In the genomic region with DNA sequence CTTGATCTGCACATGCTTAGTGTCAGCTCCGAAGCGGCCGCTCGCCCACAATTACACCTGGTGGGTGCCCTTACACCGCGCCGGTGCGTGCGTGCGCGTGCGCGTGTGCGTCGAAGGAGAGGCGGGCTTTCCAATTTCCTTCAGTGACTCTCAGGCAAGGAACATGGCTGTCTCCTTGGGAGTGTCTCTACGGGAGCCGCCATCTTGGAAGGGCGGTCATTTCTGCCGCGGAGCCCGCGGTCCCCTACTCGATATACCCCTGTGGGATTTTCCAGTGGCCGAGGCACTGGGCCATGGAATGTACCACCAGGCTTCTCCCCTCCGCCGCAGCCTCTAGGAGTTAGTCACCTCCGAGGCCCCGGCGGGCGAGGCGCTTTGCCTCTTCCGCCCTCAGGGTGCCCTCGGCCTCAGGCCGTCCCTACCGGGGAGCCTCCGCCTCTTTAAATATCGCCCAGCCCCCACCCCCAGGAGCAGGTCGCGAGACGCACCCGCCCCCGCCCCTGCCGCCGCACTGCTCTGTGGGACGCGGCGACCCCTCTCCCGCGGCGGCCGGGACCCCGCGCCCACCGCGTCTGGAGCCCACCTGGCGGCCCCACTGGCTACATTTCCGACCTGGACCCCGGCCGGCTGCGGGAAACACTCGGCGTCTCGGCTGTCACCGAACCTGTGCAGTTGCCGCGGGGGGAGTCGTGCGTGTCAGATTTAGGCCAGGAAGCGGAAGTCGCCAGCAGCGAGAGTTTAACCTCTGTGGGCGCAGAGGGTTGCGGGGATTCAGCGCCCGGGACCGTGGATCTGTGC, we compare ENCODE assay signal across 8 cellular contexts. TPM values are rescaled to one million over a fixed set of nuclear protein-coding genes. Genes with fewer than 3 reads are reported as not detected.
DNase-seq lines count a peak whose midpoint lies in the region; ATAC-seq and TF ChIP-seq lines count a peak whose summit lies in the region.

Gene ZNF41 (minus strand): TSS at position 711 of the 798 bp plus-strand sequence. CDS start 15,741 bp downstream, outside the sequence.

- WGBS in esophagus muscularis mucosa, result 39% methylated on average over 27 of the region's 77 CpGs

- TF ChIP-seq CTCF in PC-9 (conservative IDR thresholded peaks at IDR 0.05) (no peak), esophagus muscularis mucosa (IDR thresholded peaks at IDR 0.05) (no peak)

- peaks cover 10% of the 10 kb centered on the region; the same call in 1 of the 2 replicates for H3K79me2 ChIP-seq in PC-9 (ENCODE audit: low read depth)

- peaks cover 35% of the 10 kb centered on the region for H3K4me1 Mint-ChIP-seq in activated T-cell treated with anti-CD3 and anti-CD28 coated beads, Interleukin-2, amount 50 U/mL, for 4 hours (ENCODE audit: low read depth)

- CTCF ChIA-PET in PC-9 (lab: Charles Lee), result no interaction called here

- no peaks in the 10 kb centered on the region for H3K27me3 Mint-ChIP-seq in activated T-cell treated with anti-CD3 and anti-CD28 coated beads, Interleukin-2, amount 50 U/mL, for 4 hours (ENCODE audit: low read depth)

- peak; percentile 25 for TF ChIP-seq POLR2A in esophagus muscularis mucosa (IDR thresholded peaks at IDR 0.05; ENCODE audit: low read depth)

- H3K36me3 Mint-ChIP-seq in activated T-cell treated with anti-CD3 and anti-CD28 coated beads, Interleukin-2, amount 50 U/mL, for 4 hours (ENCODE audit: insufficient read depth), result no peaks in the 10 kb centered on the region

- ATAC-seq in GM21737 (IDR thresholded peaks at IDR 0.05; ENCODE audit: unreplicated experiment), result peak; percentile 91
- ATAC-seq in activated T-cell treated with anti-CD3 and anti-CD28 coated beads, Interleukin-2, amount 50 U/mL, for 4 hours, result peak; percentile 84 to 88

- H3K9me2 ChIP-seq in PC-9 (ENCODE audit: insufficient read depth), result no peaks in the 10 kb centered on the region

- H3K9me3 ChIP-seq in PC-9 (ENCODE audit: insufficient read depth, low read depth), result no peaks in the 10 kb centered on the region
- peaks cover 0 to 8% (median 0%) of the 10 kb centered on the region in 4 donors for H3K9me3 ChIP-seq in esophagus muscularis mucosa

- no peak for TF ChIP-seq EP300 in esophagus muscularis mucosa (IDR thresholded peaks at IDR 0.05)

- no peaks in the 10 kb centered on the region for H3K36me3 ChIP-seq in PC-9 (ENCODE audit: low read depth)
- no peaks in the 10 kb centered on the region for H3K36me3 ChIP-seq in esophagus muscularis mucosa

- intact Hi-C loops in PC-9 (cut with micrococcal nuclease; ENCODE audit: unreplicated experiment) (no loop called here), esophagus muscularis mucosa (cut with DNase I) (loop anchor here (5.0 kb wide), 1 partner anchor 40 kb away; no protein-coding TSS in a partner anchor)

- no peaks in the 10 kb centered on the region for H3F3A ChIP-seq in PC-9 (ENCODE audit: insufficient read depth, low read depth)

- no peaks in the 10 kb centered on the region for H4K20me1 ChIP-seq in PC-9 (ENCODE audit: insufficient read depth)

- H3K27ac ChIP-seq in PC-9 (peak within 1 kb of the TSS; percentile 71), esophagus muscularis mucosa (replicated peaks in 1 of 4) (peak within 1 kb of the TSS; percentile 92 to 98 (median 95))

- H3K4me3 ChIP-seq in PC-9 (peak within 1 kb of the TSS; percentile 57), esophagus muscularis mucosa (peak within 1 kb of the TSS; percentile 71 to 88 (median 80))

- DNase-seq in DMS53 (lab: John Stamatoyannopoulos, UW) (peak; percentile 94), KG1 (lab: John Stamatoyannopoulos, UW) (peak; percentile 65), PC-9 (peak; percentile 69 to 71), esophagus muscularis mucosa (ENCODE audit: extremely low spot score) (peak; percentile 92), myocyte (ENCODE audit: low read depth) (peak; percentile 85)
- peak; percentile 65 for DNase-seq in activated T-cell treated with anti-CD3 and anti-CD28 coated beads, Interleukin-2, amount 50 U/mL, for 4 hours
- DNase-seq in stimulated activated CD8-positive, alpha-beta memory T cell treated with anti-CD3 and anti-CD28 coated beads, Interleukin-7, amount 100 ng/mL, for 4 hours (ENCODE audit: low read depth in 2 of 2), result peak; percentile 68 to 70

- H3K4me1 ChIP-seq in PC-9 (replicated peaks; ENCODE audit: insufficient read depth) (no peaks in the 10 kb centered on the region), esophagus muscularis mucosa (peaks cover 0 to 29% (median 15%) of the 10 kb centered on the region in 4 donors)

- peak within 1 kb of the TSS; percentile 22; the same call in 1 of the 2 replicates for H2AFZ ChIP-seq in PC-9

- BruUV-seq in PC-9 (replicated peaks; lab: Mats Ljungman, UMichigan), result TSS peak; percentile 29

- H3K4me3 Mint-ChIP-seq in activated T-cell treated with anti-CD3 and anti-CD28 coated beads, Interleukin-2, amount 50 U/mL, for 4 hours, result peak within 1 kb of the TSS; percentile 86

- no peaks in the 10 kb centered on the region for H3K9me3 Mint-ChIP-seq in activated T-cell treated with anti-CD3 and anti-CD28 coated beads, Interleukin-2, amount 50 U/mL, for 4 hours

- H3K27me3 ChIP-seq in PC-9 (ENCODE audit: insufficient read depth, low read depth) (no peaks in the 10 kb centered on the region), esophagus muscularis mucosa (no peaks in the 10 kb centered on the region)

- H3K4me2 ChIP-seq in PC-9, result peak within 1 kb of the TSS; percentile 74

- POLR2A ChIA-PET in PC-9 (lab: Charles Lee; ENCODE audit: unreplicated experiment), result interaction anchor here (0.7 kb wide), 1 partner anchor 135 kb away, joined by 4 read pairs; no protein-coding TSS in a partner anchor

RNA-seq across cellular contexts. Expression of gene ZNF41, which starts in this region (rescaled TPM):
- total RNA-seq in PC-9 (2021), result 1.8 and 3.1 TPM in 2 replicates
- total RNA-seq in activated T-cell treated with anti-CD3 and anti-CD28 coated beads, Interleukin-2, amount 50 U/mL, for 4 hours, result 10 to 100 TPM; 10.0 to 13.2 (median 12.5) TPM
- 1 to 10 TPM; 7.5 to 9.0 (median 7.6) TPM for total RNA-seq in esophagus muscularis mucosa
- total RNA-seq in myocyte, result 11.0 and 13.9 TPM in 2 replicates
- polyA plus RNA-seq in myocyte (2012), result 3.7 TPM

Comparison
In these comparisons a context has a peak if more than half of its experiments do, and no peak if none do; other contexts are left out.
1. Peak in every context shown above with its lines: DNase-seq, ATAC-seq, H3K4me3 ChIP-seq and H3K27ac ChIP-seq.